17 cellular contexts compared by ENCODE assay signal in the genomic region with DNA sequence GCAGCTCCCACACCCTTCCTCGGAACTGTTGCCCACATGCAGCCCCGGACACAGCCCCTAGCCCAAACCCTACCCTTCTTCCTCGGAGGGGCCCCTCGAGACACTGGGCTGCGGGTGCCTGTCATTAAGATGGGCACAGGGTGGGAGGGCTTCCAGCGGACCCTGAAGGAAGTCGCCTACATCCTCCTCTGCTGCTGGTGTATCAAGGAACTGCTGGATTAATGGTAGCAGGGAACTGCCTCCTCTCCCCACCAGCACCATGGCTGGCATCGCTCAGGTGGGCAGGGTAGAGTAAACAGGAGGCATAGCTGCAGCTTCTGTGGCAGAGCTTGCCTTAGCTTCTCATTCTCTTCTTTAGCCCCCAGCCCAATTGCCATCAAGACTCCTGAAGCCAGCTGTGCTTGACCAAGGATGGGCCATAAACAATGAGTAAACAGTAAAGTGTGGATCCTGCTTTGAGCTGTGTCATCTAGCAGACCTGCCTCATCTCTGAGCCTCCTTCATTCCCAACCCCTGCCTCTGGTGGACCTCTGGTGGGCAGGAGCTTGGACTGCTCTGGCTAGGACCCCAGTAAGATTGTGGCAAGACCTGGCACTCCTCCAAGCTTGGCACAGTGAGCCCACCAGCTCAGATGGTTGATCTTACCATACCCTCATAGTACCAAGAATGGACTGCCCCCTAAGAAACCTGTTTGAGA. TPM values are rescaled to one million over a fixed set of nuclear protein-coding genes. Genes with fewer than 3 reads are reported as not detected.
DNase-seq lines count a peak whose midpoint lies in the region; ATAC-seq and TF ChIP-seq lines count a peak whose summit lies in the region.
"Had no signal": no experiment of that assay in that cellular context is flagged by ENCODE, and none has a peak within 500 bp of the region (broad histone marks: within the 10 kb centered on the region; RNA-seq: fewer than 3 reads in every experiment).

A gene with protein sequence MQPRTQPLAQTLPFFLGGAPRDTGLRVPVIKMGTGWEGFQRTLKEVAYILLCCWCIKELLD (plus strand): TSS at position 15 of the 697 bp plus-strand sequence. CDS start 22 bp downstream, at position 37.

- no peaks in the 10 kb centered on the region for H3K27me3 ChIP-seq in BLaER1
- H3K27me3 ChIP-seq in uterus: no peaks in the 10 kb centered on the region
- H3K27me3 ChIP-seq: vagina had no signal

- no peak for TF ChIP-seq POLR2A in uterus (IDR thresholded peaks at IDR 0.05)

- peaks cover 18% of the 10 kb centered on the region for H4K20me1 ChIP-seq in BLaER1

- DNase-seq in HuH-7.5 (ENCODE audit: low spot score): peak; percentile 4
- no peak for DNase-seq in activated T-helper 1 cell treated with anti-CD3 and anti-CD28 coated beads, Interleukin-12 subunit alpha, Interleukin-12 subunit beta, Interleukin-2, Interleukin-4 antibody, amounts not matched to agents 30 ng/mL and 10 ng/mL and 1 ng/mL, durations not matched to agents 14 hours and 24 hours and 36 hours (ENCODE audit: low spot score)
- no peak for DNase-seq in nephron progenitor cell
- DNase-seq in uterus: no peak
- no peak for DNase-seq in retina
- no peak for DNase-seq in kidney tubule cell (ENCODE audit: low spot score)
- DNase-seq: activated naive CD4-positive, alpha-beta T cell treated with anti-CD3 and anti-CD28 coated beads, Interleukin-2, amount 50 U/mL, for 16 hours; CD4-positive, CD25-positive, alpha-beta regulatory T cell; central memory CD4-positive, alpha-beta T cell; head of caudate nucleus; NCI-H2029 had no signal

- peaks cover 16% of the 10 kb centered on the region for H3K36me3 Mint-ChIP-seq in activated T-helper 1 cell treated with anti-CD3 and anti-CD28 coated beads, Interleukin-12 subunit alpha, Interleukin-12 subunit beta, Interleukin-2, Interleukin-4 antibody, amounts not matched to agents 30 ng/mL and 10 ng/mL and 1 ng/mL, durations not matched to agents 14 hours and 24 hours and 36 hours (ENCODE audit: low read depth)
- peaks cover 13% of the 10 kb centered on the region for H3K36me3 Mint-ChIP-seq in nephron progenitor cell (ENCODE audit: low read depth)

- H3K27ac ChIP-seq in BLaER1 (peak within 1 kb of the TSS; percentile 42; the same call in 1 of the 2 replicates), uterus (no peak within 1 kb of the TSS)
- H3K27ac ChIP-seq: epithelial cell of prostate, vagina had no signal

- H3K27ac Mint-ChIP-seq in activated T-helper 1 cell treated with anti-CD3 and anti-CD28 coated beads, Interleukin-12 subunit alpha, Interleukin-12 subunit beta, Interleukin-2, Interleukin-4 antibody, amounts not matched to agents 30 ng/mL and 10 ng/mL and 1 ng/mL, durations not matched to agents 14 hours and 24 hours and 36 hours: peak within 1 kb of the TSS; percentile 61
- peak within 1 kb of the TSS; percentile 86 for H3K27ac Mint-ChIP-seq in nephron progenitor cell

- ATAC-seq in HG02885 (IDR thresholded peaks at IDR 0.05; ENCODE audit: poor library complexity, unreplicated experiment): no peak

- no peaks in the 10 kb centered on the region for H3K9me3 Mint-ChIP-seq in activated T-helper 1 cell treated with anti-CD3 and anti-CD28 coated beads, Interleukin-12 subunit alpha, Interleukin-12 subunit beta, Interleukin-2, Interleukin-4 antibody, amounts not matched to agents 30 ng/mL and 10 ng/mL and 1 ng/mL, durations not matched to agents 14 hours and 24 hours and 36 hours
- no peaks in the 10 kb centered on the region for H3K9me3 Mint-ChIP-seq in nephron progenitor cell
- H3K9me3 Mint-ChIP-seq: CD4-positive, CD25-positive, alpha-beta regulatory T cell had no signal

- intact Hi-C loops in activated T-helper 1 cell treated with anti-CD3 and anti-CD28 coated beads, Interleukin-12 subunit alpha, Interleukin-12 subunit beta, Interleukin-2, Interleukin-4 antibody, amounts not matched to agents 30 ng/mL and 10 ng/mL and 1 ng/mL, durations not matched to agents 14 hours and 24 hours and 36 hours (cut with micrococcal nuclease): no loop called here
- intact Hi-C loops in uterus (cut with DNase I; ENCODE audit: low total_unique reads): no loop called here

- H3K4me3 Mint-ChIP-seq in activated T-helper 1 cell treated with anti-CD3 and anti-CD28 coated beads, Interleukin-12 subunit alpha, Interleukin-12 subunit beta, Interleukin-2, Interleukin-4 antibody, amounts not matched to agents 30 ng/mL and 10 ng/mL and 1 ng/mL, durations not matched to agents 14 hours and 24 hours and 36 hours: no peak within 1 kb of the TSS
- no peak within 1 kb of the TSS for H3K4me3 Mint-ChIP-seq in nephron progenitor cell

- H3K4me2 ChIP-seq in BLaER1: peak within 1 kb of the TSS; percentile 51

- H3K9ac ChIP-seq in BLaER1: 0 out of 2 replicates have a peak within 1 kb of the TSS, but pooled peaks have one; percentile 12

- peaks cover 41% of the 10 kb centered on the region for H3K4me1 Mint-ChIP-seq in activated T-helper 1 cell treated with anti-CD3 and anti-CD28 coated beads, Interleukin-12 subunit alpha, Interleukin-12 subunit beta, Interleukin-2, Interleukin-4 antibody, amounts not matched to agents 30 ng/mL and 10 ng/mL and 1 ng/mL, durations not matched to agents 14 hours and 24 hours and 36 hours (ENCODE audit: low read depth)
- peaks cover 40% of the 10 kb centered on the region for H3K4me1 Mint-ChIP-seq in nephron progenitor cell

- H3K27me3 Mint-ChIP-seq in activated T-helper 1 cell treated with anti-CD3 and anti-CD28 coated beads, Interleukin-12 subunit alpha, Interleukin-12 subunit beta, Interleukin-2, Interleukin-4 antibody, amounts not matched to agents 30 ng/mL and 10 ng/mL and 1 ng/mL, durations not matched to agents 14 hours and 24 hours and 36 hours (ENCODE audit: insufficient read depth): no peaks in the 10 kb centered on the region
- H3K27me3 Mint-ChIP-seq in nephron progenitor cell (ENCODE audit: low read depth, poor library complexity): peaks cover 4% of the 10 kb centered on the region
- H3K27me3 Mint-ChIP-seq: CD4-positive, CD25-positive, alpha-beta regulatory T cell had no signal

- H3K4me1 ChIP-seq in BLaER1 (peaks cover 67% of the 10 kb centered on the region), uterus (peaks cover 0 to 2% of the 10 kb centered on the region in 2 donors)

- H3K4me3 ChIP-seq in BLaER1 (no peak within 1 kb of the TSS), uterus (no peak within 1 kb of the TSS)
- H3K4me3 ChIP-seq: vagina had no signal

- peaks cover 47% of the 10 kb centered on the region for H3K36me3 ChIP-seq in BLaER1
- no peaks in the 10 kb centered on the region for H3K36me3 ChIP-seq in uterus

- TF ChIP-seq CTCF in nephron progenitor cell (IDR thresholded peaks at IDR 0.05) (no peak), uterus (IDR thresholded peaks at IDR 0.05) (no peak)

- H3K9me3 ChIP-seq in BLaER1 (no peaks in the 10 kb centered on the region), uterus (no peaks in the 10 kb centered on the region)
- H3K9me3 ChIP-seq: vagina had no signal

RNA-seq across cellular contexts. Expression of the gene that starts here (rescaled TPM):
- total RNA-seq in activated T-helper 1 cell treated with anti-CD3 and anti-CD28 coated beads, Interleukin-12 subunit alpha, Interleukin-12 subunit beta, Interleukin-2, Interleukin-4 antibody, amounts not matched to agents 30 ng/mL and 10 ng/mL and 1 ng/mL, durations not matched to agents 14 hours and 24 hours and 36 hours: 1.5 and 1.8 TPM in 2 replicates
- total RNA-seq in uterus: under 1 TPM in 1 of 4 donors, not detected in 3; 0.83 TPM
- total RNA-seq: CD4-positive, CD25-positive, alpha-beta regulatory T cell; G401; LHCN-M2; vagina had no signal
